In genomic region chr10:48872234-48872633, GRCh38 we compare ENCODE assay signal across 20 cellular contexts.
DNase-seq lines count a peak whose midpoint lies in the region; ATAC-seq, FAIRE-seq and TF ChIP-seq lines count a peak whose summit lies in the region.
"Had no signal": no experiment of that assay in that cellular context is flagged by ENCODE, and none has a peak within 500 bp of the region (broad histone marks: within the 10 kb centered on the region; RNA-seq: fewer than 3 reads in every experiment).

No MANE protein-coding gene starts in this region.

- peak overlapping the region; percentile 27 for H3K4me2 ChIP-seq in Karpas-422 (ENCODE audit: low read depth, low read length, poor library complexity, severe bottlenecking)
- no peak overlapping the region for H3K4me2 ChIP-seq in GM12878 (ENCODE audit: control insufficient read depth, insufficient read depth)
- H3K4me2 ChIP-seq: GM23338 had no signal

- H3K27me3 Mint-ChIP-seq in endodermal cell (ENCODE audit: insufficient read depth), result no peaks in the 10 kb centered on the region
- H3K27me3 Mint-ChIP-seq: IgD-negative memory B cell had no signal

- no peaks in the 10 kb centered on the region for H3K36me3 Mint-ChIP-seq in endodermal cell (ENCODE audit: low read depth)

- CTCF ChIA-PET in GM12878 (lab: Yijun Ruan, JAX), result interaction anchor here (0.7 to 1.8 kb wide), 3 partner anchors 13 to 170 kb away, joined by 3 to 4 read pairs (median 3); no protein-coding TSS in a partner anchor

- H3K79me2 ChIP-seq in Karpas-422 (ENCODE audit: low read length), result no peaks in the 10 kb centered on the region
- H3K79me2 ChIP-seq in GM12878 (ENCODE audit: control insufficient read depth, insufficient read depth, low read length), result no peaks in the 10 kb centered on the region

- no peak overlapping the region for H3K27ac Mint-ChIP-seq in endodermal cell
- H3K27ac Mint-ChIP-seq: CD4-positive, alpha-beta T cell; GM23338 had no signal

- DNase-seq in GM19239 (ENCODE audit: insufficient read length, low spot score), result no peak
- DNase-seq in Karpas-422, result peak; percentile 63
- DNase-seq in GM12878 (ENCODE audit: low read depth, low spot score), result no peak
- no peak for DNase-seq in KBM-7
- no peak for DNase-seq in UCSD-AML1 (lab: John Stamatoyannopoulos, UW; ENCODE audit: unreplicated experiment)
- DNase-seq in HPDE6-E6E7 (ENCODE audit: extremely low spot score), result no peak
- no peak for DNase-seq in endodermal cell
- DNase-seq: ACHN; CD4-positive, alpha-beta T cell; DMS153; DMS79; GDM1; HCEC 1CT; KG1 had no signal

- no peak for TF ChIP-seq EP300 in GM12878 (IDR thresholded peaks at IDR 0.05; ENCODE audit: borderline replicate concordance in 1 of 2, control insufficient read depth in 1 of 2, low read depth in 2 of 2, low read length in 2 of 2)

- peak; percentile 47; the same call in 1 of the 3 replicates for ATAC-seq in GM12878
- ATAC-seq: GM23338, HepG2 had no signal

- no peaks in the 10 kb centered on the region for H3K9me2 ChIP-seq in Karpas-422 (replicated peaks; ENCODE audit: insufficient read depth, low read length)

- TF ChIP-seq CTCF in GM12878 (IDR thresholded peaks at IDR 0.05 in 2 of 3, conservative IDR thresholded peaks at IDR 0.05 in 1 of 3; ENCODE audit: control insufficient read depth in 2 of 3, extremely low read depth in 1 of 3, insufficient read depth in 1 of 3, low read depth in 3 of 3, low read length in 3 of 3), result no peak
- no peak for TF ChIP-seq CTCF in endodermal cell (conservative IDR thresholded peaks at IDR 0.05)

- H3K4me1 Mint-ChIP-seq in endodermal cell, result no peaks in the 10 kb centered on the region
- H3K4me1 Mint-ChIP-seq: GM23338 had no signal

- H3K9me3 ChIP-seq in Karpas-422 (ENCODE audit: low read length) (no peaks in the 10 kb centered on the region), GM12878 (replicated peaks; ENCODE audit: control insufficient read depth, insufficient read depth, low read length) (no peaks in the 10 kb centered on the region), endodermal cell (ENCODE audit: control insufficient read depth, low read length) (no peaks in the 10 kb centered on the region)

- H3K27me3 ChIP-seq in Karpas-422 (ENCODE audit: low read length) (no peaks in the 10 kb centered on the region), GM12878 (replicated peaks in 1 of 2; ENCODE audit: control insufficient read depth in 2 of 2, insufficient read depth in 2 of 2, low read length in 1 of 2) (no peaks in the 10 kb centered on the region), endodermal cell (ENCODE audit: control insufficient read depth, insufficient read depth, low read length, poor library complexity, severe bottlenecking) (no peaks in the 10 kb centered on the region)

- no peak overlapping the region for H3K4me3 Mint-ChIP-seq in endodermal cell
- H3K4me3 Mint-ChIP-seq: CD4-positive, alpha-beta T cell; GM23338; IgD-negative memory B cell had no signal

- no TSS peak for BruUV-seq in GM12878 (replicated peaks; lab: Mats Ljungman, UMichigan)

- TF ChIP-seq POLR2A in GM12878 (IDR thresholded peaks at IDR 0.05; ENCODE audit: low read depth, low read length), result no peak

- intact Hi-C loops in GM12878 (cut with micrococcal nuclease; ENCODE audit: unreplicated experiment), result no loop called here

- H2AFZ ChIP-seq in Karpas-422 (ENCODE audit: low read length), result no peak overlapping the region
- H2AFZ ChIP-seq in GM12878 (ENCODE audit: control insufficient read depth, low read depth, low read length), result no peak overlapping the region
- H2AFZ ChIP-seq: GM23338 had no signal

- POLR2A ChIA-PET in GM12878 (lab: Charles Lee), result no interaction called here

- no peaks in the 10 kb centered on the region for H3K9me3 Mint-ChIP-seq in endodermal cell
- H3K9me3 Mint-ChIP-seq: CD4-positive, alpha-beta T cell; GM23338; IgD-negative memory B cell had no signal

- no peak for TF ChIP-seq RAD21 in GM12878 (IDR thresholded peaks at IDR 0.05; ENCODE audit: insufficient read depth, low read depth, low read length)

- FAIRE-seq in GM19239 (lab: Jason Lieb, UNC) (peak; percentile 40), GM12878 (lab: Jason Lieb, UNC) (no peak)
- FAIRE-seq: A204.1, H54, HepG2 had no signal

- 0% methylated on average over 1 of the region's 1 CpG for WGBS in GM12878 (ENCODE audit: insufficient coverage, insufficient replicate concordance, low lambda C conversion rate, missing lambda C conversion rate)
- WGBS in endodermal cell (ENCODE audit: insufficient coverage in 1 of 2, insufficient read length in 1 of 2), 2 experiments, result 80 to 83% methylated on average over 1 of the region's 1 CpG

- H3K4me1 ChIP-seq in Karpas-422 (ENCODE audit: low read length) (peaks cover 58% of the 10 kb centered on the region), GM12878 (ENCODE audit: control insufficient read depth, insufficient read depth, low read length) (no peaks in the 10 kb centered on the region), endodermal cell (ENCODE audit: control insufficient read depth, insufficient read depth, low read length) (no peaks in the 10 kb centered on the region)

- peak overlapping the region; percentile 97 for H3K27ac ChIP-seq in Karpas-422 (ENCODE audit: low read length)
- no peak overlapping the region for H3K27ac ChIP-seq in GM12878 (ENCODE audit: control insufficient read depth, insufficient read depth)
- no peak overlapping the region for H3K27ac ChIP-seq in endodermal cell (ENCODE audit: low read depth, low read length)
- H3K27ac ChIP-seq: C4-2B had no signal

- in situ Hi-C loops in GM12878 (cut with MboI) (loop anchor here (25.0 kb wide), 1 partner anchor 110 kb away; no protein-coding TSS in a partner anchor), KBM-7 (cut with MboI; ENCODE audit: low pct_unique_long_range_greater_than_20kb, low sequenced_read_pairs) (no loop called here)

- H3K4me3 ChIP-seq in Karpas-422 (ENCODE audit: low read length) (no peak overlapping the region), GM12878 (no peak overlapping the region), endodermal cell (ENCODE audit: low read length) (no peak overlapping the region)
- H3K4me3 ChIP-seq: GM23338 had no signal

- peak overlapping the region; percentile 39 for H3K9ac ChIP-seq in Karpas-422 (ENCODE audit: low read length)
- no peak overlapping the region for H3K9ac ChIP-seq in GM12878 (ENCODE audit: control insufficient read depth, insufficient read depth, low read length)
- H3K9ac ChIP-seq in endodermal cell (ENCODE audit: extremely low read depth, low read length, poor library complexity, severe bottlenecking), result no peak overlapping the region

- no peaks in the 10 kb centered on the region for H4K20me1 ChIP-seq in Karpas-422 (ENCODE audit: insufficient read depth, low read depth, low read length)
- no peaks in the 10 kb centered on the region; the same call in 1 of the 2 replicates for H4K20me1 ChIP-seq in GM12878 (ENCODE audit: control insufficient read depth, insufficient read depth)

- RAD21 ChIA-PET in GM12878 (lab: Charles Lee; ENCODE audit: unreplicated experiment), result no interaction called here

- H3K36me3 ChIP-seq in Karpas-422 (ENCODE audit: insufficient read depth, low read length), result peaks cover 68% of the 10 kb centered on the region
- H3K36me3 ChIP-seq in GM12878 (ENCODE audit: control insufficient read depth in 2 of 2, insufficient read depth in 2 of 2, low read length in 1 of 2), result peaks cover 12 to 27% of the 10 kb centered on the region in 2 experiments
- no peaks in the 10 kb centered on the region for H3K36me3 ChIP-seq in endodermal cell (ENCODE audit: control insufficient read depth, insufficient read depth, low read length)

- SMC1A ChIA-PET in GM12878 (lab: Charles Lee; ENCODE audit: uncharacterized antibody, unreplicated experiment), result no interaction called here

TF ChIP-seq in GM12878, 131 proteins besides CTCF, POLR2A, EP300 and RAD21:
- TF ChIP-seq SPI1 (IDR thresholded peaks at IDR 0.05; ENCODE audit: borderline replicate concordance, insufficient read depth, low read depth, low read length), result peak; percentile 46; the same call in 1 of the 2 replicates
- no peak for TF ChIP-seq CREB1 (IDR thresholded peaks at IDR 0.05; ENCODE audit: low read depth)
- no peak for TF ChIP-seq HDAC2 (IDR thresholded peaks at IDR 0.05)
